ENCODE assay signal across 8 cellular contexts in genomic region chr3:119891944-119892721, GRCh38.
DNase-seq lines count a peak whose midpoint lies in the region; ATAC-seq and TF ChIP-seq lines count a peak whose summit lies in the region.

No MANE protein-coding gene starts in this region.

- H3K9ac ChIP-seq in DND-41 (ENCODE audit: low read depth, low read length) = no peak overlapping the region

- peak overlapping the region in 3 of 10 donors; percentile 37 to 49 (median 39) for H3K27ac Mint-ChIP-seq in naive thymus-derived CD8-positive, alpha-beta T cell

- H3K4me3 ChIP-seq in DND-41 (ENCODE audit: low read depth in 1 of 2, low read length in 2 of 2) (no peak overlapping the region), HAP-1 (no peak overlapping the region)

- H3K4me1 ChIP-seq in DND-41 (ENCODE audit: insufficient read depth, low read length) (no peaks in the 10 kb centered on the region), HAP-1 (no peaks in the 10 kb centered on the region)

- DNase-seq in DND-41 (peak; percentile 41), HAP-1 (ENCODE audit: low spot score in 2 of 2) (peak; percentile 61 to 66), NCI-H2171 (lab: John Stamatoyannopoulos, UW) (peak; percentile 47), fibroblast of gingiva (ENCODE audit: low read depth) (peak; percentile 69)
- peak; percentile 15 for DNase-seq in activated CD4-positive, alpha-beta T cell treated with anti-CD3 and anti-CD28 coated beads, Interleukin-2, amount 50 U/mL, for 1 hour
- peak; percentile 1 to 71 (median 42) for DNase-seq in naive thymus-derived CD8-positive, alpha-beta T cell

- no peak overlapping the region for H3K4me2 ChIP-seq in DND-41 (ENCODE audit: insufficient read depth, low read length)

- in situ Hi-C loops in HAP-1 (cut with MboI; ENCODE audit: low sequenced_read_pairs) = loop anchor here (25.0 kb wide), 1 partner anchor 520 kb away; no protein-coding TSS in a partner anchor

- peaks cover 0 to 21% (median 13%) of the 10 kb centered on the region in 9 donors for H3K9me3 Mint-ChIP-seq in naive thymus-derived CD8-positive, alpha-beta T cell

- ATAC-seq in DND-41 (ENCODE audit: insufficient read depth, low read depth) (peak; percentile 74), HG02610 (IDR thresholded peaks at IDR 0.05; ENCODE audit: unreplicated experiment) (no peak), HG03439 (IDR thresholded peaks at IDR 0.05; ENCODE audit: unreplicated experiment) (no peak)
- ATAC-seq in naive thymus-derived CD8-positive, alpha-beta T cell = peak; percentile 70 to 75

- H3K4me3 Mint-ChIP-seq in naive thymus-derived CD8-positive, alpha-beta T cell = peak overlapping the region in 1 of 10 donors; percentile 1

- POLR2A ChIA-PET in naive thymus-derived CD8-positive, alpha-beta T cell (lab: Charles Lee) = interaction anchor here (0.8 to 1.8 kb wide), 6 partner anchors 82 to 457 kb away, joined by 3 to 5 read pairs (median 4); partner anchors contain the start of gene LRRC58

- H3K36me3 Mint-ChIP-seq in naive thymus-derived CD8-positive, alpha-beta T cell = peaks cover 18 to 41% (median 28%) of the 10 kb centered on the region in 3 donors

- TF ChIP-seq CTCF in DND-41 (IDR thresholded peaks at IDR 0.05; ENCODE audit: borderline replicate concordance, extremely low read depth, low read length, poor library complexity, severe bottlenecking) = peak; percentile 67

- peaks cover 10 to 15% (median 11%) of the 10 kb centered on the region in 4 donors for H3K4me1 Mint-ChIP-seq in naive thymus-derived CD8-positive, alpha-beta T cell

- no peaks in the 10 kb centered on the region for H3K27me3 Mint-ChIP-seq in naive thymus-derived CD8-positive, alpha-beta T cell

- H2AFZ ChIP-seq in DND-41 (ENCODE audit: low read depth, low read length) = no peak overlapping the region

- no peaks in the 10 kb centered on the region for H3K79me2 ChIP-seq in DND-41 (ENCODE audit: insufficient read depth, low read length)

- no peak overlapping the region for H3K27ac ChIP-seq in DND-41 (ENCODE audit: low read length)

- H3K9me3 ChIP-seq in DND-41 (ENCODE audit: insufficient read depth, low read length, severe bottlenecking) (peaks cover 17% of the 10 kb centered on the region), HAP-1 (no peaks in the 10 kb centered on the region)

- H3K36me3 ChIP-seq in DND-41 (ENCODE audit: insufficient read depth, low read length) (peaks cover 46% of the 10 kb centered on the region), HAP-1 (replicated peaks) (no peaks in the 10 kb centered on the region)

- no peaks in the 10 kb centered on the region for H3K27me3 ChIP-seq in DND-41 (ENCODE audit: insufficient read depth, low read length, poor library complexity)
- H3K27me3 ChIP-seq in HAP-1 (ENCODE audit: low read depth) = no peaks in the 10 kb centered on the region

- no peaks in the 10 kb centered on the region for H4K20me1 ChIP-seq in DND-41 (ENCODE audit: insufficient read depth, low read length)

Comparison
In these comparisons a context has a peak if more than half of its experiments do, and no peak if none do; other contexts are left out.
1. ATAC-seq: peak in DND-41 (single experiment) and naive thymus-derived CD8-positive, alpha-beta T cell (2 of 2); none in HG02610 (single experiment) and HG03439 (single experiment).
2. DNase-seq: peak in every context shown above with its lines; median percentile 69 in fibroblast of gingiva; 64 in HAP-1; 47 in NCI-H2171; 42 in naive thymus-derived CD8-positive, alpha-beta T cell; 41 in DND-41; 15 in activated CD4-positive, alpha-beta T cell treated with anti-CD3 and anti-CD28 coated beads, Interleukin-2, amount 50 U/mL, for 1 hour.